12 cellular contexts compared by ENCODE assay signal in the genomic region with DNA sequence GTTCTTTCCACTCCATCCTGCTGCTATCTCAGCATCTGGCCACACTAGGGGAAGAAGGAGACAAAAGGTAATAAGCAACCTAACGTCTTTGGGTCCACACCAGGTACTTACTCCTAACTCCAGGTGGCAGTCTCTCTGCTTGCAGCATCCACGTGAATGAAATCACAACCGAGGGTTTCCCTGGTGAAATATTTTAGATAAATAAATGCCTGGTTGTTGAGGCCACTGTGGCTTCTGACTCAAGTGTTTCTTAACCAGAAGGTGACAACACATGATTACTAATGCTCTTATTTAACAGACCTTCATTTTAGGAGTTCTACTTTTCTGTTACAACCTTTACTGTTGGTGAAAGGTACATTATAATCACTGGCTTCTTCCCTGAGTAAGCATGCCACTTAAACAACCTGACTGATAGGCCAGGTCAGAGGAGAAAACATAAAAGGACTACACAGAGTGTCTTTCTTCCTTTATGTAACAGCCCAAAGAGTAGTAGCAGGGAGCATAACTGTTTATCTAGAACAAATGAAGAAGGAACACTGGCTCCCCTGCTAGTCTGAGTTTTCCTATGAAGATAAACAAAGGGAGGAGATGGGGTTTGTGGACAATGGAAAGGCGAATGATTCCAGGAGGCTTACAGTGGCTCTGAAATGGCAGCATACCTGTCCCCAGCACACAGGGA. TPM values are rescaled to one million over a fixed set of nuclear protein-coding genes. Genes with fewer than 3 reads are reported as not detected.
DNase-seq lines count a peak whose midpoint lies in the region; ATAC-seq, FAIRE-seq and TF ChIP-seq lines count a peak whose summit lies in the region.
"Had no signal": no experiment of that assay in that cellular context is flagged by ENCODE, and none has a peak within 500 bp of the region (broad histone marks: within the 10 kb centered on the region; RNA-seq: fewer than 3 reads in every experiment).

No MANE protein-coding gene starts in this region.

- ATAC-seq in left ventricle myocardium superior (peak; percentile 22), left cardiac atrium (no peak)

- DNase-seq in left ventricle myocardium superior (no peak), left cardiac atrium (no peak), PC-9 (peak in 1 of 2 experiments; percentile 97), glomerular visceral epithelial cell (ENCODE audit: extremely low spot score) (peak; percentile 49), urothelium cell line (ENCODE audit: low spot score) (peak; percentile 27), AG08396 (ENCODE audit: low spot score) (no peak), SJCRH30 (no peak)
- no peak for DNase-seq in activated CD4-positive, CD25-positive, alpha-beta regulatory T cell treated with anti-CD3 and anti-CD28 coated beads, Interleukin-2, amount 50 U/mL, for 72 hours
- DNase-seq: foreskin melanocyte, SW 1271 had no signal

- H3K79me2 ChIP-seq in PC-9 (ENCODE audit: low read depth) = no peaks in the 10 kb centered on the region

- H2AFZ ChIP-seq in PC-9 = peak overlapping the region; percentile 48; the same call in 1 of the 2 replicates

- CTCF ChIA-PET in PC-9 (lab: Charles Lee) = no interaction called here

- peaks cover 52% of the 10 kb centered on the region for H3K4me1 ChIP-seq in PC-9 (replicated peaks; ENCODE audit: insufficient read depth)
- H3K4me1 ChIP-seq in SJCRH30 = peaks cover 10% of the 10 kb centered on the region
- H3K4me1 ChIP-seq: BLaER1 treated with 17β-estradiol and CSF1 and Interleukin-3, amounts not matched to agents 10 nM and 100 nM had no signal

- peak; percentile 82 for TF ChIP-seq CTCF in PC-9 (conservative IDR thresholded peaks at IDR 0.05)

- no peaks in the 10 kb centered on the region for H4K20me1 ChIP-seq in PC-9 (ENCODE audit: insufficient read depth)
- H4K20me1 ChIP-seq: BLaER1 treated with 17β-estradiol and CSF1 and Interleukin-3, amounts not matched to agents 10 nM and 100 nM had no signal

- no peaks in the 10 kb centered on the region for H3K27me3 ChIP-seq in PC-9 (ENCODE audit: insufficient read depth, low read depth)
- H3K27me3 ChIP-seq in SJCRH30 = 0 out of 2 replicates have a peak, but pooled peaks cover 6% of the 10 kb centered on the region
- H3K27me3 ChIP-seq: BLaER1 treated with 17β-estradiol and CSF1 and Interleukin-3, amounts not matched to agents 10 nM and 100 nM had no signal

- no peaks in the 10 kb centered on the region for H3K36me3 ChIP-seq in PC-9 (ENCODE audit: low read depth)
- no peaks in the 10 kb centered on the region for H3K36me3 ChIP-seq in SJCRH30
- H3K36me3 ChIP-seq: BLaER1 treated with 17β-estradiol and CSF1 and Interleukin-3, amounts not matched to agents 10 nM and 100 nM had no signal

- H3K27ac ChIP-seq in PC-9 = peak overlapping the region; percentile 77
- H3K27ac ChIP-seq in SJCRH30 = no peak overlapping the region
- H3K27ac ChIP-seq: BLaER1 treated with 17β-estradiol and CSF1 and Interleukin-3, amounts not matched to agents 10 nM and 100 nM; HL-60 had no signal

- H3K9me2 ChIP-seq in PC-9 (ENCODE audit: insufficient read depth) = no peaks in the 10 kb centered on the region

- peak overlapping the region; percentile 41 for H3K4me2 ChIP-seq in PC-9
- H3K4me2 ChIP-seq: BLaER1 treated with 17β-estradiol and CSF1 and Interleukin-3, amounts not matched to agents 10 nM and 100 nM had no signal

- POLR2A ChIA-PET in PC-9 (lab: Charles Lee; ENCODE audit: unreplicated experiment) = no interaction called here

- no peaks in the 10 kb centered on the region for H3K9me3 ChIP-seq in PC-9 (ENCODE audit: insufficient read depth, low read depth)
- no peaks in the 10 kb centered on the region for H3K9me3 ChIP-seq in SJCRH30 (replicated peaks)
- H3K9me3 ChIP-seq: BLaER1 treated with 17β-estradiol and CSF1 and Interleukin-3, amounts not matched to agents 10 nM and 100 nM had no signal

- intact Hi-C loops in left ventricle myocardium superior (cut with micrococcal nuclease) (no loop called here), left cardiac atrium (cut with DNase I) (no loop called here), PC-9 (cut with micrococcal nuclease; ENCODE audit: unreplicated experiment) (loop anchor here (2.0 kb wide), 1 partner anchor 65 kb away; no protein-coding TSS in a partner anchor)

- FAIRE-seq in urothelium cell line (lab: Jason Lieb, UNC) = no peak

- H3K4me3 ChIP-seq in PC-9 (no peak overlapping the region), SJCRH30 (no peak overlapping the region)
- H3K4me3 ChIP-seq: BLaER1 treated with 17β-estradiol and CSF1 and Interleukin-3, amounts not matched to agents 10 nM and 100 nM had no signal

- no TSS peak for BruUV-seq in PC-9 (replicated peaks; lab: Mats Ljungman, UMichigan)

- H3F3A ChIP-seq in PC-9 (ENCODE audit: insufficient read depth, low read depth) = peaks cover 34% of the 10 kb centered on the region

RNA-seq across cellular contexts. Expression of a gene that starts 59.9 kb away (rescaled TPM):
- not detected for total RNA-seq in left ventricle myocardium superior
- total RNA-seq in left cardiac atrium = not detected
- total RNA-seq in PC-9 (2021) = not detected in 2 replicates
- 0.04 and 0.08 TPM in 2 replicates for total RNA-seq in SJCRH30 (2014; rRNA removed; shearing (Covaris generic))

Comparison
In these comparisons a context has a peak if more than half of its experiments do, and no peak if none do; other contexts are left out.
1. DNase-seq: peak in glomerular visceral epithelial cell (single experiment) and urothelium cell line (single experiment); none in left ventricle myocardium superior (single experiment), left cardiac atrium (single experiment), AG08396 (single experiment), SJCRH30 (0 of 2) and activated CD4-positive, CD25-positive, alpha-beta regulatory T cell treated with anti-CD3 and anti-CD28 coated beads, Interleukin-2, amount 50 U/mL, for 72 hours (single experiment).